Comparison of ENCODE assay signal across 8 cellular contexts in genomic region chr20:40542065-40542464, GRCh38.
"Had no signal": no experiment of that assay in that cellular context is flagged by ENCODE, and none has a peak within 500 bp of the region (broad histone marks: within the 10 kb centered on the region; RNA-seq: fewer than 3 reads in every experiment).

No MANE protein-coding gene starts in this region.

- H3K4me3 ChIP-seq: GM12878 had no signal

- FAIRE-seq: G401.6, GM12878, GM12891, GM12892, GM18507, GM19239 had no signal

- DNase-seq: GDM1, GF-D8 had no signal

- ATAC-seq: GM12878 had no signal
